Comparison of ENCODE assay signal across 2 cellular contexts in genomic region chr15:68264282-68264681, GRCh38.
TF ChIP-seq lines count a peak whose summit lies in the region.

No MANE protein-coding gene starts in this region.

TF ChIP-seq in GM23338, 12 proteins besides CTCF, POLR2A, EP300 and RAD21:
- TF ChIP-seq EZH2 (IDR thresholded peaks at IDR 0.05; ENCODE audit: low read depth, unreplicated experiment) (no peak), ZNF331 (CRISPR knock-in tag; IDR thresholded peaks at IDR 0.05; ENCODE audit: low read depth) (no peak), ZNF114 (CRISPR knock-in tag; IDR thresholded peaks at IDR 0.05) (no peak), CREB1 (CRISPR knock-in tag; IDR thresholded peaks at IDR 0.05; ENCODE audit: low read depth) (no peak), POLR2AphosphoS5 (IDR thresholded peaks at IDR 0.05; ENCODE audit: low read depth) (no peak), STAT1 (IDR thresholded peaks at IDR 0.05; ENCODE audit: unreplicated experiment) (no peak), EZH2phosphoT487 (IDR thresholded peaks at IDR 0.05; ENCODE audit: unreplicated experiment) (no peak), NANOG (IDR thresholded peaks at IDR 0.05; ENCODE audit: borderline replicate concordance) (no peak), JUNB (IDR thresholded peaks at IDR 0.05; ENCODE audit: unreplicated experiment) (no peak), REST (IDR thresholded peaks at IDR 0.05; ENCODE audit: unreplicated experiment) (no peak)
- TF ChIP-seq, protein P1, sequence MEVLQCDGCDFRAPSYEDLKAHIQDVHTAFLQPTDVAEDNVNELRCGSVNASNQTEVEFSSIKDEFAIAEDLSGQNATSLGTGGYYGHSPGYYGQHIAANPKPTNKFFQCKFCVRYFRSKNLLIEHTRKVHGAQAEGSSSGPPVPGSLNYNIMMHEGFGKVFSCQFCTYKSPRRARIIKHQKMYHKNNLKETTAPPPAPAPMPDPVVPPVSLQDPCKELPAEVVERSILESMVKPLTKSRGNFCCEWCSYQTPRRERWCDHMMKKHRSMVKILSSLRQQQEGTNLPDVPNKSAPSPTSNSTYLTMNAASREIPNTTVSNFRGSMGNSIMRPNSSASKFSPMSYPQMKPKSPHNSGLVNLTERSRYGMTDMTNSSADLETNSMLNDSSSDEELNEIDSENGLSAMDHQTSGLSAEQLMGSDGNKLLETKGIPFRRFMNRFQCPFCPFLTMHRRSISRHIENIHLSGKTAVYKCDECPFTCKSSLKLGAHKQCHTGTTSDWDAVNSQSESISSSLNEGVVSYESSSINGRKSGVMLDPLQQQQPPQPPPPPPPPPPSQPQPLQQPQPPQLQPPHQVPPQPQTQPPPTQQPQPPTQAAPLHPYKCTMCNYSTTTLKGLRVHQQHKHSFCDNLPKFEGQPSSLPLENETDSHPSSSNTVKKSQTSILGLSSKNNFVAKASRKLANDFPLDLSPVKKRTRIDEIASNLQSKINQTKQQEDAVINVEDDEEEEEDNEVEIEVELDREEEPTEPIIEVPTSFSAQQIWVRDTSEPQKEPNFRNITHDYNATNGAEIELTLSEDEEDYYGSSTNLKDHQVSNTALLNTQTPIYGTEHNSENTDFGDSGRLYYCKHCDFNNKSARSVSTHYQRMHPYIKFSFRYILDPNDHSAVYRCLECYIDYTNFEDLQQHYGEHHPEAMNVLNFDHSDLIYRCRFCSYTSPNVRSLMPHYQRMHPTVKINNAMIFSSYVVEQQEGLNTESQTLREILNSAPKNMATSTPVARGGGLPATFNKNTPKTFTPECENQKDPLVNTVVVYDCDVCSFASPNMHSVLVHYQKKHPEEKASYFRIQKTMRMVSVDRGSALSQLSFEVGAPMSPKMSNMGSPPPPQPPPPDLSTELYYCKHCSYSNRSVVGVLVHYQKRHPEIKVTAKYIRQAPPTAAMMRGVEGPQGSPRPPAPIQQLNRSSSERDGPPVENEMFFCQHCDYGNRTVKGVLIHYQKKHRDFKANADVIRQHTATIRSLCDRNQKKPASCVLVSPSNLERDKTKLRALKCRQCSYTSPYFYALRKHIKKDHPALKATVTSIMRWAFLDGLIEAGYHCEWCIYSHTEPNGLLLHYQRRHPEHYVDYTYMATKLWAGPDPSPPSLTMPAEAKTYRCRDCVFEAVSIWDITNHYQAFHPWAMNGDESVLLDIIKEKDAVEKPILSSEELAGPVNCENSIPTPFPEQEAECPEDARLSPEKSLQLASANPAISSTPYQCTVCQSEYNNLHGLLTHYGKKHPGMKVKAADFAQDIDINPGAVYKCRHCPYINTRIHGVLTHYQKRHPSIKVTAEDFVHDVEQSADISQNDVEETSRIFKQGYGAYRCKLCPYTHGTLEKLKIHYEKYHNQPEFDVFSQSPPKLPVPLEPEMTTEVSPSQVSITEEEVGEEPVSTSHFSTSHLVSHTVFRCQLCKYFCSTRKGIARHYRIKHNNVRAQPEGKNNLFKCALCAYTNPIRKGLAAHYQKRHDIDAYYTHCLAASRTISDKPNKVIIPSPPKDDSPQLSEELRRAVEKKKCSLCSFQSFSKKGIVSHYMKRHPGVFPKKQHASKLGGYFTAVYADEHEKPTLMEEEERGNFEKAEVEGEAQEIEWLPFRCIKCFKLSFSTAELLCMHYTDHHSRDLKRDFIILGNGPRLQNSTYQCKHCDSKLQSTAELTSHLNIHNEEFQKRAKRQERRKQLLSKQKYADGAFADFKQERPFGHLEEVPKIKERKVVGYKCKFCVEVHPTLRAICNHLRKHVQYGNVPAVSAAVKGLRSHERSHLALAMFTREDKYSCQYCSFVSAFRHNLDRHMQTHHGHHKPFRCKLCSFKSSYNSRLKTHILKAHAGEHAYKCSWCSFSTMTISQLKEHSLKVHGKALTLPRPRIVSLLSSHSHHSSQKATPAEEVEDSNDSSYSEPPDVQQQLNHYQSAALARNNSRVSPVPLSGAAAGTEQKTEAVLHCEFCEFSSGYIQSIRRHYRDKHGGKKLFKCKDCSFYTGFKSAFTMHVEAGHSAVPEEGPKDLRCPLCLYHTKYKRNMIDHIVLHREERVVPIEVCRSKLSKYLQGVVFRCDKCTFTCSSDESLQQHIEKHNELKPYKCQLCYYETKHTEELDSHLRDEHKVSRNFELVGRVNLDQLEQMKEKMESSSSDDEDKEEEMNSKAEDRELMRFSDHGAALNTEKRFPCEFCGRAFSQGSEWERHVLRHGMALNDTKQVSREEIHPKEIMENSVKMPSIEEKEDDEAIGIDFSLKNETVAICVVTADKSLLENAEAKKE (CRISPR knock-in tag; IDR thresholded peaks at IDR 0.05), result no peak
- TF ChIP-seq, protein P2, sequence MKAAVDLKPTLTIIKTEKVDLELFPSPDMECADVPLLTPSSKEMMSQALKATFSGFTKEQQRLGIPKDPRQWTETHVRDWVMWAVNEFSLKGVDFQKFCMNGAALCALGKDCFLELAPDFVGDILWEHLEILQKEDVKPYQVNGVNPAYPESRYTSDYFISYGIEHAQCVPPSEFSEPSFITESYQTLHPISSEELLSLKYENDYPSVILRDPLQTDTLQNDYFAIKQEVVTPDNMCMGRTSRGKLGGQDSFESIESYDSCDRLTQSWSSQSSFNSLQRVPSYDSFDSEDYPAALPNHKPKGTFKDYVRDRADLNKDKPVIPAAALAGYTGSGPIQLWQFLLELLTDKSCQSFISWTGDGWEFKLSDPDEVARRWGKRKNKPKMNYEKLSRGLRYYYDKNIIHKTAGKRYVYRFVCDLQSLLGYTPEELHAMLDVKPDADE (IDR thresholded peaks at IDR 0.05), result no peak

TF ChIP-seq in HEK293T, 16 proteins besides CTCF, POLR2A, EP300 and RAD21:
- TF ChIP-seq FOXM1 (IDR thresholded peaks at IDR 0.05; ENCODE audit: borderline replicate concordance) (no peak), SP1 (IDR thresholded peaks at IDR 0.05) (no peak), FOXA1 (IDR thresholded peaks at IDR 0.05) (no peak), SUZ12 (IDR thresholded peaks at IDR 0.05) (no peak), HDGF (IDR thresholded peaks at IDR 0.05; ENCODE audit: borderline replicate concordance) (no peak)
